10 cellular contexts compared by ENCODE assay signal in the genomic region with DNA sequence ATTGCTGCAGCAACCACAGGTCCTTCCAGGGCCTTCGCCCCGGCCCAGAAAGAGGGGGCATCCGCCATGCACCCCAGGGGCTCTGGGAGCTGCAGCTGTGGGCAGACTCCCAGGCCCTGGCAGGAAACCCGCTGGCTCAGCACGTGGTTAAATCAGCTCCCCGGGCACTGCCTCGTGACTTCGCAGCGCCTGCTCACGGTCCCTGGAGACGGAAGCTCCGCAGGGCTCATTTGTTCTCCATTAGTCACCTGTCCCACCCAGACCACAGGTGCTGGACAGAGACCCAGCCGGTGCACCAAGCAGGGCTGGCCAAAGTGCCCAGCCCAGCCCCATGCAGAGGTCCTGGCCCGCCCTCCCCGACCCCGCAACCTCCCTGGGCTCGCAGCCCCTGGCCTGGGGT.
DNase-seq lines count a peak whose midpoint lies in the region; ATAC-seq and TF ChIP-seq lines count a peak whose summit lies in the region.
"Had no signal": no experiment of that assay in that cellular context is flagged by ENCODE, and none has a peak within 500 bp of the region (broad histone marks: within the 10 kb centered on the region; RNA-seq: fewer than 3 reads in every experiment).

No MANE protein-coding gene starts in this region.

- ATAC-seq in HG02763 (IDR thresholded peaks at IDR 0.05; ENCODE audit: unreplicated experiment) (no peak), HG03175 (IDR thresholded peaks at IDR 0.05; ENCODE audit: unreplicated experiment) (no peak), GM21529 (IDR thresholded peaks at IDR 0.05; ENCODE audit: unreplicated experiment) (no peak)
- ATAC-seq: activated CD4-positive, CD25-positive, alpha-beta regulatory T cell treated with anti-CD3 and anti-CD28 coated beads, Interleukin-2, amount 50 U/mL, for 24 hours had no signal

- TF ChIP-seq CTCF in cardiac fibroblast (IDR thresholded peaks at IDR 0.05; ENCODE audit: low read depth, low read length), result no peak

- DNase-seq in NCI-H1417 (lab: John Stamatoyannopoulos, UW) (peak in 2 of 3 experiments; percentile 80 to 87), NCI-H1417 treated with DMSO at 0.1 percent for 48 hours (lab: John Stamatoyannopoulos, UW) (no peak), NCI-H1694 treated with DMSO at 0.1 percent for 48 hours (lab: John Stamatoyannopoulos, UW) (peak; percentile 14), cardiac fibroblast (ENCODE audit: low read depth in 2 of 2) (peak; percentile 10 to 59), posterior cingulate gyrus (peak; percentile 46 to 96 (median 78))
- DNase-seq: NCI-H187 had no signal

- H3K4me3 ChIP-seq in cardiac fibroblast (replicated peaks in 1 of 2; ENCODE audit: low read depth in 2 of 2, low read length in 2 of 2), result no peak overlapping the region

- intact Hi-C loops in posterior cingulate gyrus (cut with DNase I), result no loop called here
